In genomic region chr11:57656936-57657289, GRCh38 we compare ENCODE assay signal across 8 cellular contexts. TPM values are rescaled to one million over a fixed set of nuclear protein-coding genes. Genes with fewer than 3 reads are reported as not detected.
A peak's percentile ranks its signal among the peaks of the same experiment; 100 is the strongest.
DNase-seq lines count a peak whose midpoint lies in the region; ATAC-seq, FAIRE-seq and TF ChIP-seq lines count a peak whose summit lies in the region.

No MANE protein-coding gene starts in this region.

- peak overlapping the region; percentile 87 for H3K9ac ChIP-seq in endothelial cell of umbilical vein (replicated peaks; ENCODE audit: extremely low read depth, insufficient read depth, low read length)

- intact Hi-C loops in CD4-positive, alpha-beta memory T cell (cut with micrococcal nuclease): loop anchor here (1.0 kb wide), 7 partner anchors 8 to 921 kb away; partner anchors contain the start of genes MED19, SELENOH, TIMM10 and TMX2
- intact Hi-C loops in OCI-LY7 (cut with micrococcal nuclease; ENCODE audit: unreplicated experiment): no loop called here
- intact Hi-C loops in endothelial cell of umbilical vein (cut with micrococcal nuclease): loop anchor here (1.0 kb wide), 3 partner anchors 10 to 127 kb away; partner anchors contain the start of gene TIMM10

- POLR2A ChIA-PET in CD4-positive, alpha-beta memory T cell (lab: Charles Lee; ENCODE audit: partially characterized antibody): interaction anchor here (0.7 to 4.4 kb wide), 8 partner anchors 8 to 143 kb away, joined by 3 to 33 read pairs (median 4); partner anchors contain the start of genes SELENOH, TIMM10, UBE2L6 and ZDHHC5
- POLR2A ChIA-PET in OCI-LY7 (lab: Charles Lee) (interaction anchor here (0.6 to 2.9 kb wide), 2 partner anchors 10 to 712 kb away, joined by 3 to 12 read pairs; no protein-coding TSS in a partner anchor), endothelial cell of umbilical vein (lab: Charles Lee) (no interaction called here)

- TF ChIP-seq CTCF in OCI-LY7 (conservative IDR thresholded peaks at IDR 0.05; ENCODE audit: low read length) (no peak), endothelial cell of umbilical vein (IDR thresholded peaks at IDR 0.05; ENCODE audit: extremely low read depth in 1 of 2, insufficient read depth in 1 of 2, low read depth in 1 of 2, low read length in 2 of 2) (no peak), neutrophil (IDR thresholded peaks at IDR 0.05) (no peak)

- peaks cover 16% of the 10 kb centered on the region for H3K4me1 ChIP-seq in CD4-positive, alpha-beta memory T cell (ENCODE audit: insufficient read depth, low read length)
- H3K4me1 ChIP-seq in OCI-LY7 (ENCODE audit: insufficient read depth, low read length, poor library complexity, severe bottlenecking) (peaks cover 10% of the 10 kb centered on the region), endothelial cell of umbilical vein (ENCODE audit: control insufficient read depth, extremely low read depth, insufficient read depth, low read length) (peaks cover 4% of the 10 kb centered on the region), neutrophil (ENCODE audit: control insufficient read depth in 1 of 2, insufficient read depth in 1 of 2, low read depth in 1 of 2, low read length in 1 of 2) (peaks cover 29 to 35% of the 10 kb centered on the region in 2 experiments)

- 0 out of 2 replicates have a peak, but pooled peaks cover 9% of the 10 kb centered on the region for H4K20me1 ChIP-seq in OCI-LY7 (ENCODE audit: insufficient read depth, low read length)
- no peaks in the 10 kb centered on the region for H4K20me1 ChIP-seq in endothelial cell of umbilical vein (replicated peaks; ENCODE audit: control insufficient read depth, extremely low read depth, insufficient read depth, low read length)

- peak overlapping the region; percentile 28 to 91 for H3K4me3 ChIP-seq in CD4-positive, alpha-beta memory T cell (ENCODE audit: low read length in 2 of 2)
- H3K4me3 ChIP-seq in OCI-LY7 (ENCODE audit: low read depth, low read length, poor library complexity, severe bottlenecking) (peak overlapping the region; percentile 89), endothelial cell of umbilical vein (replicated peaks in 1 of 3; ENCODE audit: insufficient read depth in 1 of 3, low read depth in 1 of 3, low read length in 3 of 3) (peak overlapping the region; percentile 20 to 60 (median 35)), neutrophil (ENCODE audit: low read depth in 1 of 2, low read length in 1 of 2) (peak overlapping the region; percentile 79 to 88)

- FAIRE-seq in endothelial cell of umbilical vein (lab: Jason Lieb, UNC): no peak
- no peak for FAIRE-seq in urothelium cell line (lab: Jason Lieb, UNC)

- H3K27me3 Mint-ChIP-seq in CD4-positive, alpha-beta memory T cell: no peaks in the 10 kb centered on the region

- DNase-seq in CD4-positive, alpha-beta memory T cell: no peak
- DNase-seq in OCI-LY7 (ENCODE audit: low spot score): no peak
- DNase-seq in endothelial cell of umbilical vein (ENCODE audit: low read depth, low spot score): no peak
- DNase-seq in NCI-H2081 treated with DMSO at 0.1 percent for 48 hours (lab: John Stamatoyannopoulos, UW): no peak
- no peak for DNase-seq in left lobe of liver (ENCODE audit: low spot score)
- no peak for DNase-seq in urothelium cell line (ENCODE audit: low spot score)

- dilution Hi-C loops in endothelial cell of umbilical vein (cut with MboI; ENCODE audit: extremely low pct_ligation_motif_present, low sequenced_read_pairs): no loop called here

- peak overlapping the region; percentile 88 for H2AFZ ChIP-seq in OCI-LY7 (ENCODE audit: low read length)
- peak overlapping the region; percentile 77 for H2AFZ ChIP-seq in endothelial cell of umbilical vein (ENCODE audit: low read depth, low read length)

- H3K4me2 ChIP-seq in OCI-LY7 (ENCODE audit: low read length) (peak overlapping the region; percentile 78), endothelial cell of umbilical vein (ENCODE audit: insufficient read depth, low read length) (peak overlapping the region; percentile 81)

- H3K27ac ChIP-seq in CD4-positive, alpha-beta memory T cell (ENCODE audit: low read depth, low read length): peak overlapping the region; percentile 84
- H3K27ac ChIP-seq in OCI-LY7 (ENCODE audit: low read depth, low read length, poor library complexity, severe bottlenecking): no peak overlapping the region
- H3K27ac ChIP-seq in endothelial cell of umbilical vein (ENCODE audit: insufficient read depth, low read depth, low read length): peak overlapping the region; percentile 75
- H3K27ac ChIP-seq in neutrophil: peak overlapping the region; percentile 84

- no peaks in the 10 kb centered on the region for H3K27me3 ChIP-seq in CD4-positive, alpha-beta memory T cell (ENCODE audit: insufficient read depth, low read length)
- H3K27me3 ChIP-seq in endothelial cell of umbilical vein (ENCODE audit: control insufficient read depth in 2 of 2, insufficient read depth in 2 of 2, low read length in 2 of 2): no peaks in the 10 kb centered on the region
- H3K27me3 ChIP-seq in neutrophil: peaks cover 5% of the 10 kb centered on the region

- no peak for TF ChIP-seq POLR2A in endothelial cell of umbilical vein (IDR thresholded peaks at IDR 0.05; ENCODE audit: low read depth, low read length)

- peaks cover 15 to 30% (median 25%) of the 10 kb centered on the region in 4 donors for H3K4me1 Mint-ChIP-seq in CD4-positive, alpha-beta memory T cell

- CTCF ChIA-PET in CD4-positive, alpha-beta memory T cell (lab: Charles Lee; ENCODE audit: partially characterized antibody): interaction anchor here (0.6 to 4.2 kb wide), 5 partner anchors 13 to 144 kb away, joined by 4 to 16 read pairs (median 11); partner anchors contain the start of gene UBE2L6
- CTCF ChIA-PET in OCI-LY7 (lab: Charles Lee; ENCODE audit: unreplicated experiment) (no interaction called here), endothelial cell of umbilical vein (lab: Charles Lee) (interaction anchor here (5.8 kb wide), 1 partner anchor 13 kb away, joined by 26 read pairs; no protein-coding TSS in a partner anchor)

- peak overlapping the region; percentile 86 to 100 (median 97) for H3K27ac Mint-ChIP-seq in CD4-positive, alpha-beta memory T cell

- BruUV-seq in OCI-LY7 (replicated peaks; lab: Mats Ljungman, UMichigan): TSS peak; percentile 81
- TSS peak; percentile 97 for BruUV-seq in endothelial cell of umbilical vein (replicated peaks; lab: Mats Ljungman, UMichigan)

- H3K36me3 ChIP-seq in CD4-positive, alpha-beta memory T cell (ENCODE audit: insufficient read depth, low read length): peaks cover 11% of the 10 kb centered on the region
- H3K36me3 ChIP-seq in OCI-LY7 (ENCODE audit: insufficient read depth, low read length) (peaks cover 28% of the 10 kb centered on the region), endothelial cell of umbilical vein (ENCODE audit: control insufficient read depth in 2 of 2, extremely low read depth in 1 of 2, insufficient read depth in 2 of 2, low read length in 2 of 2) (peaks cover 10 to 14% of the 10 kb centered on the region in 2 experiments), neutrophil (peaks cover 28% of the 10 kb centered on the region)

- H3K4me3 Mint-ChIP-seq in CD4-positive, alpha-beta memory T cell: peak overlapping the region; percentile 94 to 100 (median 98)

- no peaks in the 10 kb centered on the region for H3K9me3 ChIP-seq in CD4-positive, alpha-beta memory T cell (ENCODE audit: control insufficient read depth in 1 of 2, low read length in 2 of 2)
- H3K9me3 ChIP-seq in OCI-LY7 (ENCODE audit: low read length) (no peaks in the 10 kb centered on the region), endothelial cell of umbilical vein (replicated peaks; ENCODE audit: control insufficient read depth, insufficient read depth, low read length) (no peaks in the 10 kb centered on the region), neutrophil (no peaks in the 10 kb centered on the region)

- no peaks in the 10 kb centered on the region for H3K9me1 ChIP-seq in endothelial cell of umbilical vein (replicated peaks; ENCODE audit: control insufficient read depth, extremely low read depth, insufficient read depth, low read length)

- H3K9me3 Mint-ChIP-seq in CD4-positive, alpha-beta memory T cell: peaks cover 0 to 2% (median 0%) of the 10 kb centered on the region in 8 donors

- ATAC-seq in left lobe of liver (no peak), GM19463 (IDR thresholded peaks at IDR 0.05; ENCODE audit: unreplicated experiment) (no peak)

- H3K79me2 ChIP-seq in OCI-LY7 (ENCODE audit: insufficient read depth, low read depth, low read length) (peaks cover 22% of the 10 kb centered on the region), endothelial cell of umbilical vein (ENCODE audit: control insufficient read depth, insufficient read depth, low read length) (peaks cover 22% of the 10 kb centered on the region)

- peaks cover 17 to 29% of the 10 kb centered on the region in 2 donors for H3K36me3 Mint-ChIP-seq in CD4-positive, alpha-beta memory T cell

- H3K9me2 ChIP-seq in OCI-LY7 (ENCODE audit: insufficient read depth, low read length): no peaks in the 10 kb centered on the region

RNA-seq across cellular contexts. Expression of gene CLP1, which starts 0.6 kb away (rescaled TPM):
- 10 to 100 TPM; 14.1 to 16.0 TPM for total RNA-seq in CD4-positive, alpha-beta memory T cell
- 10 to 100 TPM in 1 of 2 donors, 1 to 10 TPM in 1; 9.6 to 22.5 TPM for polyA plus RNA-seq in CD4-positive, alpha-beta memory T cell
- 18.3 and 18.5 TPM in 2 replicates for total RNA-seq in OCI-LY7 (2014; rRNA removed; shearing (Covaris generic))
- 18.1 and 20.8 TPM in 2 replicates for total RNA-seq in OCI-LY7 (2022)
- total RNA-seq in endothelial cell of umbilical vein: 17.9 and 20.9 TPM in 2 replicates
- 19.4 and 20.8 TPM in 2 replicates for polyA plus RNA-seq in endothelial cell of umbilical vein
- polyA plus RNA-seq in endothelial cell of umbilical vein (2011; cell fraction: cytosol; rRNA removed): 22.1 and 25.0 TPM in 2 replicates
- polyA plus RNA-seq in endothelial cell of umbilical vein (2011; cell fraction: nucleus; rRNA removed): 20.3 and 20.9 TPM in 2 replicates
- 19.1 and 25.1 TPM in 2 replicates for polyA plus RNA-seq in endothelial cell of umbilical vein (2012)
- polyA minus RNA-seq in endothelial cell of umbilical vein: 25.3 and 34.8 TPM in 2 replicates
- polyA minus RNA-seq in endothelial cell of umbilical vein (2011; cell fraction: cytosol; rRNA and poly(A)+ RNA removed): 11.5 TPM
- polyA minus RNA-seq in endothelial cell of umbilical vein (2011; cell fraction: nucleus; rRNA and poly(A)+ RNA removed): 6.2 and 9.1 TPM in 2 replicates
- 6.1 TPM for total RNA-seq in left lobe of liver

RNA-seq across cellular contexts. Expression of gene YPEL4, which starts 7.2 kb away (rescaled TPM):
- 10 to 100 TPM; 11.8 to 12.6 TPM for total RNA-seq in CD4-positive, alpha-beta memory T cell
- under 1 TPM in 1 of 2 donors, not detected in 1; 0.23 TPM for polyA plus RNA-seq in CD4-positive, alpha-beta memory T cell
- total RNA-seq in OCI-LY7 (2014; rRNA removed; shearing (Covaris generic)): 0.54 and 0.85 TPM in 2 replicates
- total RNA-seq in OCI-LY7 (2022) (0.52 and 0.55 TPM in 2 replicates), endothelial cell of umbilical vein (0.24 and 0.30 TPM in 2 replicates), left lobe of liver (0.33 TPM)
- polyA plus RNA-seq in endothelial cell of umbilical vein: 0.03 and 0.06 TPM in 2 replicates
- 0.04 and 0.05 TPM in 2 replicates for polyA plus RNA-seq in endothelial cell of umbilical vein (2011; cell fraction: cytosol; rRNA removed)
- 0.34 and 0.39 TPM in 2 replicates for polyA plus RNA-seq in endothelial cell of umbilical vein (2011; cell fraction: nucleus; rRNA removed)
- 0.13 and 0.35 TPM in 2 replicates for polyA plus RNA-seq in endothelial cell of umbilical vein (2012)
- 0.17 TPM in 1 of 2 replicates, not detected in the other for polyA minus RNA-seq in endothelial cell of umbilical vein
- not detected for polyA minus RNA-seq in endothelial cell of umbilical vein (2011; cell fraction: cytosol; rRNA and poly(A)+ RNA removed)
- polyA minus RNA-seq in endothelial cell of umbilical vein (2011; cell fraction: nucleus; rRNA and poly(A)+ RNA removed): 0.19 and 0.24 TPM in 2 replicates

RNA-seq across cellular contexts. Expression of gene ZDHHC5, which starts 11.0 kb away (rescaled TPM):
- 10 to 100 TPM; 73.2 to 75.8 TPM for total RNA-seq in CD4-positive, alpha-beta memory T cell
- polyA plus RNA-seq in CD4-positive, alpha-beta memory T cell: 10 to 100 TPM; 30.4 to 44.6 TPM
- 23.4 and 27.5 TPM in 2 replicates for total RNA-seq in OCI-LY7 (2014; rRNA removed; shearing (Covaris generic))
- total RNA-seq in OCI-LY7 (2022): 46.1 and 57.4 TPM in 2 replicates
- total RNA-seq in endothelial cell of umbilical vein: 67.4 and 74.0 TPM in 2 replicates
- polyA plus RNA-seq in endothelial cell of umbilical vein: 52.9 and 61.1 TPM in 2 replicates
- 49.5 and 54.7 TPM in 2 replicates for polyA plus RNA-seq in endothelial cell of umbilical vein (2011; cell fraction: cytosol; rRNA removed)
- polyA plus RNA-seq in endothelial cell of umbilical vein (2011; cell fraction: nucleus; rRNA removed): 58.1 and 61.0 TPM in 2 replicates
- polyA plus RNA-seq in endothelial cell of umbilical vein (2012): 54.9 and 55.5 TPM in 2 replicates
- 110 and 138 TPM in 2 replicates for polyA minus RNA-seq in endothelial cell of umbilical vein
- polyA minus RNA-seq in endothelial cell of umbilical vein (2011; cell fraction: cytosol; rRNA and poly(A)+ RNA removed): 31.7 TPM
- polyA minus RNA-seq in endothelial cell of umbilical vein (2011; cell fraction: nucleus; rRNA and poly(A)+ RNA removed): 34.6 and 49.5 TPM in 2 replicates
- 26.3 TPM for total RNA-seq in left lobe of liver

RNA-seq across cellular contexts. Expression of gene MED19, which starts 55.1 kb away (rescaled TPM):
- total RNA-seq in CD4-positive, alpha-beta memory T cell: 10 to 100 TPM; 15.2 TPM
- polyA plus RNA-seq in CD4-positive, alpha-beta memory T cell: 10 to 100 TPM; 17.4 to 20.2 TPM
- 11.9 and 17.5 TPM in 2 replicates for total RNA-seq in OCI-LY7 (2014; rRNA removed; shearing (Covaris generic))
- 11.1 and 12.6 TPM in 2 replicates for total RNA-seq in OCI-LY7 (2022)
- 25.1 TPM in 2 replicates for total RNA-seq in endothelial cell of umbilical vein
- polyA plus RNA-seq in endothelial cell of umbilical vein: 48.0 and 80.3 TPM in 2 replicates
- 31.8 and 39.5 TPM in 2 replicates for polyA plus RNA-seq in endothelial cell of umbilical vein (2011; cell fraction: cytosol; rRNA removed)
- polyA plus RNA-seq in endothelial cell of umbilical vein (2011; cell fraction: nucleus; rRNA removed): 26.4 and 31.3 TPM in 2 replicates
- 29.3 and 31.3 TPM in 2 replicates for polyA plus RNA-seq in endothelial cell of umbilical vein (2012)
- 12.7 and 14.7 TPM in 2 replicates for polyA minus RNA-seq in endothelial cell of umbilical vein
- polyA minus RNA-seq in endothelial cell of umbilical vein (2011; cell fraction: cytosol; rRNA and poly(A)+ RNA removed): 12.0 TPM
- 11.3 and 14.3 TPM in 2 replicates for polyA minus RNA-seq in endothelial cell of umbilical vein (2011; cell fraction: nucleus; rRNA and poly(A)+ RNA removed)
- 6.1 TPM for total RNA-seq in left lobe of liver

RNA-seq across cellular contexts. Expression of gene TMX2, which starts 55.5 kb away (rescaled TPM):
- total RNA-seq in CD4-positive, alpha-beta memory T cell: 10 to 100 TPM; 63.6 to 67.1 TPM
- polyA plus RNA-seq in CD4-positive, alpha-beta memory T cell: 10 to 100 TPM; 77.9 to 88.5 TPM
- total RNA-seq in OCI-LY7 (2014; rRNA removed; shearing (Covaris generic)): 53.3 and 54.9 TPM in 2 replicates
- total RNA-seq in OCI-LY7 (2022) (60.2 and 66.9 TPM in 2 replicates), endothelial cell of umbilical vein (66.3 and 67.7 TPM in 2 replicates), left lobe of liver (43.0 TPM)
- polyA plus RNA-seq in endothelial cell of umbilical vein: 52.7 and 55.9 TPM in 2 replicates
- 56.8 and 63.8 TPM in 2 replicates for polyA plus RNA-seq in endothelial cell of umbilical vein (2011; cell fraction: cytosol; rRNA removed)
- polyA plus RNA-seq in endothelial cell of umbilical vein (2011; cell fraction: nucleus; rRNA removed): 78.1 and 79.1 TPM in 2 replicates
- polyA plus RNA-seq in endothelial cell of umbilical vein (2012): 69.7 and 95.0 TPM in 2 replicates
- polyA minus RNA-seq in endothelial cell of umbilical vein: 112 TPM in 2 replicates
- polyA minus RNA-seq in endothelial cell of umbilical vein (2011; cell fraction: cytosol; rRNA and poly(A)+ RNA removed): 87.5 TPM
- polyA minus RNA-seq in endothelial cell of umbilical vein (2011; cell fraction: nucleus; rRNA and poly(A)+ RNA removed): 61.1 and 67.4 TPM in 2 replicates

Comparison
In these comparisons a context has a peak if more than half of its experiments do, and no peak if none do; other contexts are left out.
1. H3K4me3 ChIP-seq: peak in every context shown above with its lines; median percentile 89 in OCI-LY7; 84 in neutrophil; 60 in CD4-positive, alpha-beta memory T cell; 35 in endothelial cell of umbilical vein.